In genomic region chr9:75452512-75452911, GRCh38 we compare ENCODE assay signal across 20 cellular contexts.
"Had no signal": no experiment of that assay in that cellular context is flagged by ENCODE, and none has a peak within 500 bp of the region (broad histone marks: within the 10 kb centered on the region; RNA-seq: fewer than 3 reads in every experiment).

No MANE protein-coding gene starts in this region.

- H3K27ac ChIP-seq: transverse colon, uterus, WERI-Rb-1 had no signal

- H3K9me3 ChIP-seq: transverse colon, uterus had no signal

- H3K36me3 ChIP-seq: transverse colon, uterus, WERI-Rb-1 had no signal

- H3K36me3 Mint-ChIP-seq: activated naive CD4-positive, alpha-beta T cell treated with anti-CD3 and anti-CD28 coated beads, Interleukin-2, amount 50 U/mL, for 72 hours had no signal

- H3K4me1 ChIP-seq: uterus had no signal

- ATAC-seq: activated naive CD4-positive, alpha-beta T cell treated with anti-CD3 and anti-CD28 coated beads, Interleukin-2, amount 50 U/mL, for 72 hours; esophagus mucosa; left colon; stimulated activated naive CD8-positive, alpha-beta T cell treated with anti-CD3 and anti-CD28 coated beads, Interleukin-15, Interleukin-2, amounts not matched to agents 100 U/mL and 50 U/mL, for 24 hours had no signal

- H3K9me3 Mint-ChIP-seq: activated naive CD4-positive, alpha-beta T cell treated with anti-CD3 and anti-CD28 coated beads, Interleukin-2, amount 50 U/mL, for 72 hours; dendritic cell treated with granulocyte-macrophage colony-stimulating factor and Interleukin-4, amounts not matched to agents 40 ng/mL and 50 ng/mL, for 4 days; nephron; T-helper 1 cell treated with Interleukin-12 subunit alpha and Interleukin-12 subunit beta and Interleukin-4 antibody, amounts not matched to agents 30 μg/mL and 1 μg/mL, for 36 hours had no signal

- H3K4me3 Mint-ChIP-seq: dendritic cell treated with granulocyte-macrophage colony-stimulating factor and Interleukin-4, amounts not matched to agents 40 ng/mL and 50 ng/mL, for 4 days; nephron; T-helper 1 cell treated with Interleukin-12 subunit alpha and Interleukin-12 subunit beta and Interleukin-4 antibody, amounts not matched to agents 30 μg/mL and 1 μg/mL, for 36 hours had no signal

- H3K27me3 ChIP-seq: transverse colon, uterus had no signal

- DNase-seq: activated CD4-positive, alpha-beta T cell treated with anti-CD3 and anti-CD28 coated beads for 1 hour; activated CD4-positive, alpha-beta T cell treated with anti-CD3 and anti-CD28 coated beads, Interleukin-2, amount 50 U/mL, for 4 hours; activated gamma-delta T cell treated with Interleukin-2 at 50 U/mL for 16 hours; effector CD8-positive, alpha-beta T cell; hippocampal formation; left colon; midbrain; occipital lobe; stimulated activated CD4-positive, alpha-beta T cell treated with anti-CD3 and anti-CD28 coated beads, Interleukin-2, amount 100 ng/mL, for 24 hours; stimulated activated naive CD8-positive, alpha-beta T cell treated with anti-CD3 and anti-CD28 coated beads, Interleukin-15, Interleukin-2, amounts not matched to agents 100 U/mL and 50 U/mL, for 24 hours; substantia nigra; transverse colon; uterus; WERI-Rb-1 had no signal

- H3K4me3 ChIP-seq: transverse colon, uterus had no signal

- H3K27ac Mint-ChIP-seq: activated naive CD4-positive, alpha-beta T cell treated with anti-CD3 and anti-CD28 coated beads, Interleukin-2, amount 50 U/mL, for 72 hours; dendritic cell treated with granulocyte-macrophage colony-stimulating factor and Interleukin-4, amounts not matched to agents 40 ng/mL and 50 ng/mL, for 4 days; nephron; progenitor cell of endocrine pancreas; T-helper 1 cell treated with Interleukin-12 subunit alpha and Interleukin-12 subunit beta and Interleukin-4 antibody, amounts not matched to agents 30 μg/mL and 1 μg/mL, for 36 hours had no signal
